ENCODE assay signal across 29 cellular contexts in genomic region chr16:49532873-49533272, GRCh38.
"Had no signal": no experiment of that assay in that cellular context is flagged by ENCODE, and none has a peak within 500 bp of the region (broad histone marks: within the 10 kb centered on the region; RNA-seq: fewer than 3 reads in every experiment).

No MANE protein-coding gene starts in this region.

- H3K9me3 Mint-ChIP-seq: activated naive CD4-positive, alpha-beta T cell treated with anti-CD3 and anti-CD28 coated beads, Interleukin-2, amount 50 U/mL, for 72 hours; activated naive CD8-positive, alpha-beta T cell treated with anti-CD3 and anti-CD28 coated beads, Interleukin-2, amount 50 U/mL, for 24 hours; activated T-cell treated with anti-CD3 and anti-CD28 coated beads, Interleukin-2, amount 50 U/mL, for 24 hours; activated T-helper 1 cell treated with anti-CD3 and anti-CD28 coated beads, Interleukin-12 subunit alpha, Interleukin-12 subunit beta, Interleukin-2, Interleukin-4 antibody, amounts not matched to agents 30 ng/mL and 10 ng/mL and 1 ng/mL, durations not matched to agents 14 hours and 24 hours and 36 hours; T-helper 1 cell treated with Interleukin-12 subunit alpha and Interleukin-12 subunit beta and Interleukin-4 antibody, amounts not matched to agents 30 μg/mL and 1 μg/mL, for 36 hours had no signal

- H3K36me3 Mint-ChIP-seq: activated naive CD4-positive, alpha-beta T cell treated with anti-CD3 and anti-CD28 coated beads, Interleukin-2, amount 50 U/mL, for 72 hours had no signal

- H3K27ac ChIP-seq: SJSA1, VCaP had no signal

- H3K4me3 Mint-ChIP-seq: activated CD8-positive, alpha-beta T cell treated with anti-CD3 and anti-CD28 coated beads, Interleukin-2, amount 10 ng/mL, durations not matched to agents 7 days and 5 days; activated naive CD8-positive, alpha-beta T cell treated with anti-CD3 and anti-CD28 coated beads, Interleukin-2, amount 50 U/mL, for 24 hours; activated T-cell treated with anti-CD3 and anti-CD28 coated beads, Interleukin-2, amount 50 U/mL, for 24 hours; activated T-helper 1 cell treated with anti-CD3 and anti-CD28 coated beads, Interleukin-12 subunit alpha, Interleukin-12 subunit beta, Interleukin-2, Interleukin-4 antibody, amounts not matched to agents 30 ng/mL and 10 ng/mL and 1 ng/mL, durations not matched to agents 14 hours and 24 hours and 36 hours; T-helper 1 cell treated with Interleukin-12 subunit alpha and Interleukin-12 subunit beta and Interleukin-4 antibody, amounts not matched to agents 30 μg/mL and 1 μg/mL, for 36 hours had no signal

- H3K27ac Mint-ChIP-seq: activated CD8-positive, alpha-beta T cell treated with anti-CD3 and anti-CD28 coated beads, Interleukin-2, amount 10 ng/mL, durations not matched to agents 7 days and 5 days; activated naive CD4-positive, alpha-beta T cell treated with anti-CD3 and anti-CD28 coated beads, Interleukin-2, amount 50 U/mL, for 72 hours; activated naive CD8-positive, alpha-beta T cell treated with anti-CD3 and anti-CD28 coated beads, Interleukin-2, amount 50 U/mL, for 24 hours; activated T-cell treated with anti-CD3 and anti-CD28 coated beads, Interleukin-2, amount 50 U/mL, for 24 hours; activated T-helper 1 cell treated with anti-CD3 and anti-CD28 coated beads, Interleukin-12 subunit alpha, Interleukin-12 subunit beta, Interleukin-2, Interleukin-4 antibody, amounts not matched to agents 30 ng/mL and 10 ng/mL and 1 ng/mL, durations not matched to agents 14 hours and 24 hours and 36 hours; T-helper 1 cell treated with Interleukin-12 subunit alpha and Interleukin-12 subunit beta and Interleukin-4 antibody, amounts not matched to agents 30 μg/mL and 1 μg/mL, for 36 hours had no signal

- H3K4me3 ChIP-seq: SJSA1 had no signal

- H3K9me3 ChIP-seq: SJSA1 had no signal

- FAIRE-seq: RCC 7860 had no signal

- DNase-seq: activated CD4-positive, alpha-beta T cell treated with anti-CD3 and anti-CD28 coated beads for 4 hours; activated CD4-positive, alpha-beta T cell treated with anti-CD3 and anti-CD28 coated beads, Interleukin-2, amount 50 U/mL, for 4 hours; activated CD8-positive, alpha-beta memory T cell treated with anti-CD3 and anti-CD28 coated beads, Interleukin-2, amount 50 U/mL, for 48 hours; activated CD8-positive, alpha-beta T cell treated with anti-CD3 and anti-CD28 coated beads, Interleukin-2, amount 10 ng/mL, durations not matched to agents 7 days and 5 days; activated effector memory CD4-positive, alpha-beta T cell treated with Interleukin-2 at 50 U/mL for 16 hours; activated naive CD4-positive, alpha-beta T cell; activated naive CD8-positive, alpha-beta T cell treated with anti-CD3 and anti-CD28 coated beads, Interleukin-2, amount 50 U/mL, for 24 hours; activated T-cell treated with anti-CD3 and anti-CD28 coated beads, Interleukin-2, amount 50 U/mL, for 24 hours; amygdala; cerebellar nuclear complex; Kasumi-1; KBM-7; NCI-H1105 treated with DMSO at 0.1 percent for 48 hours; NCI-H1436 treated with DMSO at 0.1 percent for 48 hours; NCI-H187; NCI-H2081; NCI-H446; NCI-H524; PC-3; SHP77; T1000 had no signal

- H3K36me3 ChIP-seq: SJSA1 had no signal

- ATAC-seq: activated CD4-positive, CD25-positive, alpha-beta regulatory T cell treated with anti-CD3 and anti-CD28 coated beads, Interleukin-2, amount 50 U/mL, for 24 hours; activated CD8-positive, alpha-beta T cell treated with anti-CD3 and anti-CD28 coated beads, Interleukin-2, amount 10 ng/mL, durations not matched to agents 7 days and 5 days; activated naive CD4-positive, alpha-beta T cell treated with anti-CD3 and anti-CD28 coated beads, Interleukin-2, amount 50 U/mL, for 72 hours; activated naive CD8-positive, alpha-beta T cell treated with anti-CD3 and anti-CD28 coated beads, Interleukin-2, amount 50 U/mL, for 24 hours; PC-3; SK-N-SH treated with all-trans-retinoic acid at 6 μM for 48 hours had no signal

- H3K27me3 ChIP-seq: SJSA1 had no signal

- H3K27me3 Mint-ChIP-seq: activated naive CD8-positive, alpha-beta T cell treated with anti-CD3 and anti-CD28 coated beads, Interleukin-2, amount 50 U/mL, for 24 hours; activated T-cell treated with anti-CD3 and anti-CD28 coated beads, Interleukin-2, amount 50 U/mL, for 24 hours had no signal
